13 cellular contexts compared by ENCODE assay signal in genomic region chr6:10583509-10583908, GRCh38.
DNase-seq lines count a peak whose midpoint lies in the region; ATAC-seq and TF ChIP-seq lines count a peak whose summit lies in the region.
"Had no signal": no experiment of that assay in that cellular context is flagged by ENCODE, and none has a peak within 500 bp of the region (broad histone marks: within the 10 kb centered on the region; RNA-seq: fewer than 3 reads in every experiment).

No MANE protein-coding gene starts in this region.

- peak overlapping the region; percentile 75 for H3K9ac ChIP-seq in iPS-15b (ENCODE audit: low read depth, low read length)
- H3K9ac ChIP-seq: parathyroid adenoma had no signal

- no peak for TF ChIP-seq CTCF in CD8-positive, alpha-beta T cell (IDR thresholded peaks at IDR 0.05)

- H3K4me3 ChIP-seq in iPS-15b (ENCODE audit: low read depth, low read length): peak overlapping the region; percentile 43
- no peak overlapping the region for H3K4me3 ChIP-seq in CD8-positive, alpha-beta T cell (ENCODE audit: low read depth, low read length)
- H3K4me3 ChIP-seq: PC-9 had no signal

- H3K4me1 Mint-ChIP-seq in activated CD8-positive, alpha-beta memory T cell treated with anti-CD3 and anti-CD28 coated beads, Interleukin-2, amount 10 ng/mL, durations not matched to agents 7 days and 5 days: peaks cover 24% of the 10 kb centered on the region
- H3K4me1 Mint-ChIP-seq in CD8-positive, alpha-beta T cell (ENCODE audit: low read depth): no peaks in the 10 kb centered on the region

- no peak overlapping the region for H3K27ac ChIP-seq in CD8-positive, alpha-beta T cell (ENCODE audit: low read depth, low read length)
- H3K27ac ChIP-seq: parathyroid adenoma, PC-9 had no signal

- CTCF ChIA-PET in activated CD8-positive, alpha-beta memory T cell treated with anti-CD3 and anti-CD28 coated beads, Interleukin-2, amount 10 ng/mL, durations not matched to agents 7 days and 5 days (lab: Charles Lee): no interaction called here
- CTCF ChIA-PET in CD8-positive, alpha-beta T cell (lab: Charles Lee): no interaction called here

- POLR2A ChIA-PET in CD8-positive, alpha-beta T cell (lab: Charles Lee): no interaction called here

- no peaks in the 10 kb centered on the region for H3K9me3 ChIP-seq in iPS-15b (ENCODE audit: control insufficient read depth, insufficient read depth, low read length)
- no peaks in the 10 kb centered on the region for H3K9me3 ChIP-seq in CD8-positive, alpha-beta T cell (ENCODE audit: low read length)

- H3K27ac Mint-ChIP-seq in activated CD8-positive, alpha-beta memory T cell treated with anti-CD3 and anti-CD28 coated beads, Interleukin-2, amount 10 ng/mL, durations not matched to agents 7 days and 5 days: peak overlapping the region; percentile 28
- H3K27ac Mint-ChIP-seq in CD8-positive, alpha-beta T cell: no peak overlapping the region

- H3K27me3 Mint-ChIP-seq in activated CD8-positive, alpha-beta memory T cell treated with anti-CD3 and anti-CD28 coated beads, Interleukin-2, amount 10 ng/mL, durations not matched to agents 7 days and 5 days: no peaks in the 10 kb centered on the region
- no peaks in the 10 kb centered on the region for H3K27me3 Mint-ChIP-seq in CD8-positive, alpha-beta T cell (ENCODE audit: low read depth)

- H3K36me3 ChIP-seq in iPS-15b (ENCODE audit: control insufficient read depth, insufficient read depth, low read length): no peaks in the 10 kb centered on the region
- H3K36me3 ChIP-seq in CD8-positive, alpha-beta T cell (ENCODE audit: insufficient read depth, low read length): no peaks in the 10 kb centered on the region

- peak; percentile 27 for ATAC-seq in activated CD8-positive, alpha-beta memory T cell treated with anti-CD3 and anti-CD28 coated beads, Interleukin-2, amount 10 ng/mL, durations not matched to agents 7 days and 5 days
- ATAC-seq in CD8-positive, alpha-beta T cell: no peak
- ATAC-seq in HG03045 (IDR thresholded peaks at IDR 0.05; ENCODE audit: unreplicated experiment): no peak

- no peaks in the 10 kb centered on the region for H3K9me3 Mint-ChIP-seq in activated CD8-positive, alpha-beta memory T cell treated with anti-CD3 and anti-CD28 coated beads, Interleukin-2, amount 10 ng/mL, durations not matched to agents 7 days and 5 days (ENCODE audit: low read depth)
- H3K9me3 Mint-ChIP-seq in CD8-positive, alpha-beta T cell: no peaks in the 10 kb centered on the region

- H3K36me3 Mint-ChIP-seq in activated CD8-positive, alpha-beta memory T cell treated with anti-CD3 and anti-CD28 coated beads, Interleukin-2, amount 10 ng/mL, durations not matched to agents 7 days and 5 days: no peaks in the 10 kb centered on the region
- no peaks in the 10 kb centered on the region for H3K36me3 Mint-ChIP-seq in CD8-positive, alpha-beta T cell

- DNase-seq in activated CD8-positive, alpha-beta memory T cell treated with anti-CD3 and anti-CD28 coated beads, Interleukin-2, amount 10 ng/mL, durations not matched to agents 7 days and 5 days: no peak
- no peak for DNase-seq in activated CD8-positive, alpha-beta memory T cell treated with anti-CD3 and anti-CD28 coated beads, Interleukin-2, amount 50 U/mL, for 48 hours
- DNase-seq in OCI-M1 (lab: John Stamatoyannopoulos, UW) (peak; percentile 88), renal cortical epithelial cell (ENCODE audit: low read depth) (peak; percentile 15)
- no peak for DNase-seq in activated CD4-positive, CD25-positive, alpha-beta regulatory T cell treated with anti-CD3 and anti-CD28 coated beads, Interleukin-2, amount 50 U/mL, for 72 hours
- no peak for DNase-seq in CD8-positive, alpha-beta T cell
- DNase-seq: cortex of kidney, NCI-H1436 treated with DMSO at 0.1 percent for 48 hours, PC-9, T-helper 9 cell had no signal

- intact Hi-C loops in CD8-positive, alpha-beta T cell (cut with DNase I, micrococcal nuclease): no loop called here

- H3K4me1 ChIP-seq in iPS-15b (ENCODE audit: control insufficient read depth, insufficient read depth, low read length): peaks cover 40% of the 10 kb centered on the region
- H3K4me1 ChIP-seq in CD8-positive, alpha-beta T cell (ENCODE audit: insufficient read depth, low read length): no peaks in the 10 kb centered on the region

- H3K4me3 Mint-ChIP-seq in activated CD8-positive, alpha-beta memory T cell treated with anti-CD3 and anti-CD28 coated beads, Interleukin-2, amount 10 ng/mL, durations not matched to agents 7 days and 5 days: no peak overlapping the region
- H3K4me3 Mint-ChIP-seq in CD8-positive, alpha-beta T cell: no peak overlapping the region

- no peaks in the 10 kb centered on the region for H3K27me3 ChIP-seq in iPS-15b (ENCODE audit: control insufficient read depth, insufficient read depth, low read length)
- no peaks in the 10 kb centered on the region for H3K27me3 ChIP-seq in CD8-positive, alpha-beta T cell (ENCODE audit: insufficient read depth, low read length)

Comparison
In these comparisons a context has a peak if more than half of its experiments do, and no peak if none do; other contexts are left out.
1. DNase-seq: peak in OCI-M1 (single experiment) and renal cortical epithelial cell (single experiment); none in activated CD8-positive, alpha-beta memory T cell treated with anti-CD3 and anti-CD28 coated beads, Interleukin-2, amount 10 ng/mL, durations not matched to agents 7 days and 5 days (single experiment), activated CD8-positive, alpha-beta memory T cell treated with anti-CD3 and anti-CD28 coated beads, Interleukin-2, amount 50 U/mL, for 48 hours (single experiment), activated CD4-positive, CD25-positive, alpha-beta regulatory T cell treated with anti-CD3 and anti-CD28 coated beads, Interleukin-2, amount 50 U/mL, for 72 hours (single experiment) and CD8-positive, alpha-beta T cell (0 of 7).